Comparison of ENCODE assay signal across 1 cellular context in genomic region chr12:110035534-110036104, GRCh38.
TF ChIP-seq lines count a peak whose summit lies in the region.

No MANE protein-coding gene starts in this region.

TF ChIP-seq in HepG2, 621 proteins besides CTCF, POLR2A, EP300 and RAD21 (continued from another document and continues in another):
- TF ChIP-seq ZNF775 (CRISPR knock-in tag; IDR thresholded peaks at IDR 0.05; ENCODE audit: borderline replicate concordance) (no peak), TFDP2 (CRISPR knock-in tag; IDR thresholded peaks at IDR 0.05) (no peak), PCBP2 (optimal IDR thresholded peaks at IDR 0.05; ENCODE audit: low read depth, low read length, poor library complexity, severe bottlenecking) (no peak), CEBPG (CRISPR knock-in tag; IDR thresholded peaks at IDR 0.05) (no peak), ZHX1 (CRISPR knock-in tag; IDR thresholded peaks at IDR 0.05; ENCODE audit: low read depth) (no peak), ARID4A (CRISPR knock-in tag; IDR thresholded peaks at IDR 0.05; ENCODE audit: borderline replicate concordance) (peak; percentile 72; the same call in 1 of the 2 replicates), NCOR1 (IDR thresholded peaks at IDR 0.05; ENCODE audit: borderline replicate concordance, low read length) (peak; percentile 60; the same call in 1 of the 2 replicates), ZFP90 (CRISPR knock-in tag; IDR thresholded peaks at IDR 0.05; ENCODE audit: borderline replicate concordance) (no peak), CENPT (CRISPR knock-in tag; IDR thresholded peaks at IDR 0.05; ENCODE audit: low read depth) (no peak), ELF1 (CRISPR knock-in tag; IDR thresholded peaks at IDR 0.05) (no peak), ATF1 (CRISPR knock-in tag; IDR thresholded peaks at IDR 0.05) (peak; percentile 26; the same call in 1 of the 2 replicates), ZNF510 (CRISPR knock-in tag; IDR thresholded peaks at IDR 0.05; ENCODE audit: low read depth) (no peak), ZBTB40 (IDR thresholded peaks at IDR 0.05) (no peak), ZBTB40 (CRISPR knock-in tag; IDR thresholded peaks at IDR 0.05) (no peak), ZMYM4 (CRISPR knock-in tag; IDR thresholded peaks at IDR 0.05) (peak; percentile 83), ZMAT3 (CRISPR knock-in tag; conservative IDR thresholded peaks at IDR 0.05) (0 out of 2 replicates have a peak, but pooled peaks have one; percentile 55), STAG1 (CRISPR knock-in tag; IDR thresholded peaks at IDR 0.05) (no peak), ZNF232 (CRISPR knock-in tag; IDR thresholded peaks at IDR 0.05; ENCODE audit: borderline replicate concordance) (no peak), ZFP37 (CRISPR knock-in tag; IDR thresholded peaks at IDR 0.05; ENCODE audit: borderline replicate concordance) (no peak), ZNF326 (CRISPR knock-in tag; IDR thresholded peaks at IDR 0.05; ENCODE audit: borderline replicate concordance) (no peak), ZNF44 (CRISPR knock-in tag; IDR thresholded peaks at IDR 0.05) (no peak), ZFAT (CRISPR knock-in tag; conservative IDR thresholded peaks at IDR 0.05) (no peak), ZNF12 (CRISPR knock-in tag; IDR thresholded peaks at IDR 0.05) (no peak), ZNF777 (CRISPR knock-in tag; IDR thresholded peaks at IDR 0.05) (no peak), CC2D1A (CRISPR knock-in tag; IDR thresholded peaks at IDR 0.05) (no peak), GATAD1 (CRISPR knock-in tag; IDR thresholded peaks at IDR 0.05) (no peak), NCOA1 (CRISPR knock-in tag; IDR thresholded peaks at IDR 0.05) (no peak), TBX3 (IDR thresholded peaks at IDR 0.05; ENCODE audit: borderline replicate concordance) (no peak), KLF9 (CRISPR knock-in tag; IDR thresholded peaks at IDR 0.05; ENCODE audit: low read depth) (no peak), ZNF567 (CRISPR knock-in tag; IDR thresholded peaks at IDR 0.05; ENCODE audit: borderline replicate concordance) (no peak)
- TF ChIP-seq, protein P1, sequence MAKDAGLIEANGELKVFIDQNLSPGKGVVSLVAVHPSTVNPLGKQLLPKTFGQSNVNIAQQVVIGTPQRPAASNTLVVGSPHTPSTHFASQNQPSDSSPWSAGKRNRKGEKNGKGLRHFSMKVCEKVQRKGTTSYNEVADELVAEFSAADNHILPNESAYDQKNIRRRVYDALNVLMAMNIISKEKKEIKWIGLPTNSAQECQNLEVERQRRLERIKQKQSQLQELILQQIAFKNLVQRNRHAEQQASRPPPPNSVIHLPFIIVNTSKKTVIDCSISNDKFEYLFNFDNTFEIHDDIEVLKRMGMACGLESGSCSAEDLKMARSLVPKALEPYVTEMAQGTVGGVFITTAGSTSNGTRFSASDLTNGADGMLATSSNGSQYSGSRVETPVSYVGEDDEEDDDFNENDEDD (CRISPR knock-in tag; IDR thresholded peaks at IDR 0.05; ENCODE audit: borderline replicate concordance) = no peak
- TF ChIP-seq, protein P2, sequence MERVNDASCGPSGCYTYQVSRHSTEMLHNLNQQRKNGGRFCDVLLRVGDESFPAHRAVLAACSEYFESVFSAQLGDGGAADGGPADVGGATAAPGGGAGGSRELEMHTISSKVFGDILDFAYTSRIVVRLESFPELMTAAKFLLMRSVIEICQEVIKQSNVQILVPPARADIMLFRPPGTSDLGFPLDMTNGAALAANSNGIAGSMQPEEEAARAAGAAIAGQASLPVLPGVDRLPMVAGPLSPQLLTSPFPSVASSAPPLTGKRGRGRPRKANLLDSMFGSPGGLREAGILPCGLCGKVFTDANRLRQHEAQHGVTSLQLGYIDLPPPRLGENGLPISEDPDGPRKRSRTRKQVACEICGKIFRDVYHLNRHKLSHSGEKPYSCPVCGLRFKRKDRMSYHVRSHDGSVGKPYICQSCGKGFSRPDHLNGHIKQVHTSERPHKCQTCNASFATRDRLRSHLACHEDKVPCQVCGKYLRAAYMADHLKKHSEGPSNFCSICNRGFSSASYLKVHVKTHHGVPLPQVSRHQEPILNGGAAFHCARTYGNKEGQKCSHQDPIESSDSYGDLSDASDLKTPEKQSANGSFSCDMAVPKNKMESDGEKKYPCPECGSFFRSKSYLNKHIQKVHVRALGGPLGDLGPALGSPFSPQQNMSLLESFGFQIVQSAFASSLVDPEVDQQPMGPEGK (CRISPR knock-in tag; IDR thresholded peaks at IDR 0.05) = no peak
- TF ChIP-seq, protein P3, sequence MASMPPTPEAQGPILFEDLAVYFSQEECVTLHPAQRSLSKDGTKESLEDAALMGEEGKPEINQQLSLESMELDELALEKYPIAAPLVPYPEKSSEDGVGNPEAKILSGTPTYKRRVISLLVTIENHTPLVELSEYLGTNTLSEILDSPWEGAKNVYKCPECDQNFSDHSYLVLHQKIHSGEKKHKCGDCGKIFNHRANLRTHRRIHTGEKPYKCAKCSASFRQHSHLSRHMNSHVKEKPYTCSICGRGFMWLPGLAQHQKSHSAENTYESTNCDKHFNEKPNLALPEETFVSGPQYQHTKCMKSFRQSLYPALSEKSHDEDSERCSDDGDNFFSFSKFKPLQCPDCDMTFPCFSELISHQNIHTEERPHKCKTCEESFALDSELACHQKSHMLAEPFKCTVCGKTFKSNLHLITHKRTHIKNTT (CRISPR knock-in tag; IDR thresholded peaks at IDR 0.05) = no peak
- TF ChIP-seq, protein P4, sequence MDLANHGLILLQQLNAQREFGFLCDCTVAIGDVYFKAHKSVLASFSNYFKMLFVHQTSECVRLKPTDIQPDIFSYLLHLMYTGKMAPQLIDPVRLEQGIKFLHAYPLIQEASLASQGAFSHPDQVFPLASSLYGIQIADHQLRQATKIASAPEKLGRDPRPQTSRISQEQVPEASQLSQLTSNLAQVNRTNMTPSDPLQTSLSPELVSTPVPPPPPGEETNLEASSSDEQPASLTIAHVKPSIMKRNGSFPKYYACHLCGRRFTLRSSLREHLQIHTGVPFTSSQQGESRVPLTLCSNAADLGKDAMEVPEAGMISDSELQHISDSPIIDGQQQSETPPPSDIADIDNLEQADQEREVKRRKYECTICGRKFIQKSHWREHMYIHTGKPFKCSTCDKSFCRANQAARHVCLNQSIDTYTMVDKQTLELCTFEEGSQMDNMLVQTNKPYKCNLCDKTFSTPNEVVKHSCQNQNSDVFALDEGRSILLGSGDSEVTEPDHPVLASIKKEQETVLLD (CRISPR knock-in tag; IDR thresholded peaks at IDR 0.05; ENCODE audit: low read depth) = no peak
